1 cellular context compared by ENCODE assay signal in genomic region chr6:16168858-16169257, GRCh38.
TF ChIP-seq lines count a peak whose summit lies in the region.

No MANE protein-coding gene starts in this region.

TF ChIP-seq in HCT116, 20 proteins besides CTCF, POLR2A, EP300 and RAD21:
- no peak for TF ChIP-seq REST (IDR thresholded peaks at IDR 0.05; ENCODE audit: low read depth)
- TF ChIP-seq TCF7L2 (IDR thresholded peaks at IDR 0.05; ENCODE audit: borderline replicate concordance, extremely low read depth, insufficient read depth, insufficient read length): no peak
- TF ChIP-seq EZH2phosphoT487 (IDR thresholded peaks at IDR 0.05; ENCODE audit: borderline replicate concordance): no peak
- no peak for TF ChIP-seq ZBTB33 (IDR thresholded peaks at IDR 0.05; ENCODE audit: extremely low read depth, insufficient replicate concordance, low read length)
- no peak for TF ChIP-seq ELF1 (IDR thresholded peaks at IDR 0.05; ENCODE audit: borderline replicate concordance, low read depth)
- no peak for TF ChIP-seq EZH2 (IDR thresholded peaks at IDR 0.05)
- TF ChIP-seq FOSL1 (IDR thresholded peaks at IDR 0.05; ENCODE audit: low read depth): no peak
- TF ChIP-seq MAX (IDR thresholded peaks at IDR 0.05): no peak
- no peak for TF ChIP-seq CEBPB (IDR thresholded peaks at IDR 0.05; ENCODE audit: low read depth)
- no peak for TF ChIP-seq ZFX (IDR thresholded peaks at IDR 0.05)
- no peak for TF ChIP-seq JUND (IDR thresholded peaks at IDR 0.05)
- TF ChIP-seq ATF3 (IDR thresholded peaks at IDR 0.05): no peak
- TF ChIP-seq POLR2AphosphoS5 (IDR thresholded peaks at IDR 0.05; ENCODE audit: low read depth, low read length): no peak
